ENCODE assay signal across 9 cellular contexts in the genomic region with DNA sequence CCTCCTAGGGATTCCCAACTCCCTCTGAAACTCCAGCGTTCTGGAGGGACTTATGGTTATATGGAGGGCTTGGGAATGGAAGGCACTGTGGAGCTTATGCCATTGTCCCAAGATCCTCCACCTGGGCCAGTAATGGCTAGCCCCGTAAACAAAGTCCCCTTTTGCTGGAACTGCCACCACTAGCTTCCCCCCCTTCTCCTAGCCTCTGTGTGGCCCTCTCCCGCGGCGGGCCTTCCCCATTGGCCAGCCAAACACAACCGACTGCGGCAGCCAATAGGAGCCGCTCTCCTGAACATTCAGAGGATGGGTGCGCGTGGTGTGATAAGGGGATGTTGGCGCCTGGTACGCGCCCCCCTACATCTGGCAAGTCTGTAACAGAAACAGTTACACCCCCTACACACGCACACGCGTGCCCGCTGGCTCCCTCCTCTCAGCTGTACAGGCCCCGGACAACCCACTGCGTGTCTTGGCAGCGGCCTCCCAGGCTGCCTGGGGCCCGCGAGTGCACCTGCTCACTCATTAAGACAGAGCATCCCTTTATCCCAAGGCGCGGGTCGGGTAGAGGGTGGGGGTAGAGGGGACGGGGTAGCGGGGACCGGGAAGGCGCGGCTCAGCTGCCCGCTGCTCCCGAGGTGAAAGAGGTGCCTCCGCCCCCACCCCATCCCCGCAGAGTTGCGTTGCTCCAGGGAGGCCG. TPM values are rescaled to one million over a fixed set of nuclear protein-coding genes. Genes with fewer than 3 reads are reported as not detected.
DNase-seq lines count a peak whose midpoint lies in the region; ATAC-seq and TF ChIP-seq lines count a peak whose summit lies in the region.
"Had no signal": no experiment of that assay in that cellular context is flagged by ENCODE, and none has a peak within 500 bp of the region (broad histone marks: within the 10 kb centered on the region; RNA-seq: fewer than 3 reads in every experiment).

No MANE protein-coding gene starts in this region.

- TF ChIP-seq EP300 in SK-N-SH (IDR thresholded peaks at IDR 0.05; ENCODE audit: borderline replicate concordance in 1 of 2, low read depth in 1 of 2, low read length in 1 of 2): peak in 1 of 2 experiments; percentile 3; a peak in 1 of 4 replicates

- no peaks in the 10 kb centered on the region for H3F3A ChIP-seq in Loucy (ENCODE audit: low read depth)
- H3F3A ChIP-seq in SK-N-SH (replicated peaks; ENCODE audit: insufficient read depth): peaks cover 8% of the 10 kb centered on the region

- POLR2A ChIA-PET in SK-N-SH (lab: Yijun Ruan, JAX): interaction anchor here (0.9 to 2.0 kb wide), 7 partner anchors 9 to 91 kb away, joined by 3 to 6 read pairs (median 4); no protein-coding TSS in a partner anchor

- H3K9me3 ChIP-seq in Loucy (ENCODE audit: insufficient read depth, low read depth, low read length) (no peaks in the 10 kb centered on the region), SK-N-SH (no peaks in the 10 kb centered on the region), hepatocyte (ENCODE audit: low read depth) (no peaks in the 10 kb centered on the region)

- 19% methylated on average over 25 of the region's 36 CpGs for WGBS in SK-N-SH (ENCODE audit: low lambda C conversion rate)
- WGBS in hepatocyte (ENCODE audit: low lambda C conversion rate, missing lambda C conversion rate): 34% methylated on average over 25 of the region's 36 CpGs

- TF ChIP-seq CTCF in Loucy (conservative IDR thresholded peaks at IDR 0.05; ENCODE audit: low read length): no peak
- TF ChIP-seq CTCF in SK-N-SH (IDR thresholded peaks at IDR 0.05): no peak
- TF ChIP-seq CTCF in hepatocyte (IDR thresholded peaks at IDR 0.05; ENCODE audit: poor library complexity): no peak

- no peak overlapping the region; the same call in 1 of the 2 replicates for H2AFZ ChIP-seq in Loucy (ENCODE audit: low read length)
- H2AFZ ChIP-seq in SK-N-SH (ENCODE audit: low read depth): no peak overlapping the region; the same call in 1 of the 2 replicates
- no peak overlapping the region for H2AFZ ChIP-seq in hepatocyte

- H3K79me2 ChIP-seq in Loucy (ENCODE audit: insufficient read depth, low read length) (peaks cover 67% of the 10 kb centered on the region), SK-N-SH (ENCODE audit: insufficient read depth) (no peaks in the 10 kb centered on the region), hepatocyte (peaks cover 3% of the 10 kb centered on the region)

- H3K9me2 ChIP-seq in Loucy (replicated peaks; ENCODE audit: low read depth, low read length) (no peaks in the 10 kb centered on the region), SK-N-SH (no peaks in the 10 kb centered on the region), hepatocyte (replicated peaks; ENCODE audit: insufficient read depth) (no peaks in the 10 kb centered on the region)

- H3K4me2 ChIP-seq in Loucy (ENCODE audit: low read depth, low read length, poor library complexity, severe bottlenecking) (peak overlapping the region; percentile 98), SK-N-SH (peak overlapping the region; percentile 71), hepatocyte (peak overlapping the region; percentile 92)

- CTCF ChIA-PET in SK-N-SH (lab: Yijun Ruan, JAX): interaction anchor here (1.3 to 3.5 kb wide), 4 partner anchors 21 to 90 kb away, joined by 3 to 21 read pairs (median 4); no protein-coding TSS in a partner anchor

- DNase-seq in EH (ENCODE audit: low read depth) (peak; percentile 44), SK-N-SH (peak; percentile 83), hepatocyte (ENCODE audit: low spot score) (peak; percentile 36), sciatic nerve (ENCODE audit: low spot score) (no peak), HPDE6-E6E7 (ENCODE audit: extremely low spot score) (no peak)
- DNase-seq in activated naive CD8-positive, alpha-beta T cell treated with anti-CD3 and anti-CD28 coated beads, Interleukin-2, amount 50 U/mL, for 16 hours (ENCODE audit: low read depth, low spot score): peak; percentile 11

- intact Hi-C loops in sciatic nerve (cut with DNase I): no loop called here

- ATAC-seq in GM21717 (IDR thresholded peaks at IDR 0.05; ENCODE audit: unreplicated experiment) (peak; percentile 76), sciatic nerve (peak; percentile 7)

- H3K4me3 ChIP-seq in Loucy (ENCODE audit: low read length, poor library complexity, severe bottlenecking) (peak overlapping the region; percentile 99), SK-N-SH (ENCODE audit: low read depth in 2 of 2, low read length in 1 of 2) (peak overlapping the region; percentile 51 to 56), hepatocyte (peak overlapping the region; percentile 52)

- H3K27me3 ChIP-seq in Loucy (ENCODE audit: insufficient read depth, low read length, poor library complexity, severe bottlenecking) (no peaks in the 10 kb centered on the region), SK-N-SH (ENCODE audit: insufficient read depth) (no peaks in the 10 kb centered on the region; the same call in 1 of the 2 replicates), hepatocyte (peaks cover 8% of the 10 kb centered on the region)

- H3K9ac ChIP-seq in Loucy (ENCODE audit: low read depth, low read length, poor library complexity, severe bottlenecking): peak overlapping the region; percentile 98
- no peak overlapping the region for H3K9ac ChIP-seq in SK-N-SH

- H3K27ac ChIP-seq in SK-N-SH (ENCODE audit: low read depth in 2 of 2, low read length in 1 of 2) (peak overlapping the region in 1 of 2 experiments; percentile 94; a peak in 2 of 4 replicates), hepatocyte (no peak overlapping the region)
- H3K27ac ChIP-seq: epithelial cell of prostate had no signal

- H3K4me1 ChIP-seq in Loucy (ENCODE audit: insufficient read depth, low read length, poor library complexity, severe bottlenecking) (peaks cover 34% of the 10 kb centered on the region), SK-N-SH (ENCODE audit: control insufficient read depth in 1 of 2, insufficient read depth in 2 of 2, low read depth in 1 of 2, low read length in 1 of 2) (peaks cover 8 to 21% of the 10 kb centered on the region in 2 experiments; a peak in 2 of 4 replicates), hepatocyte (ENCODE audit: insufficient read depth) (no peaks in the 10 kb centered on the region)

- H3K36me3 ChIP-seq in Loucy (ENCODE audit: insufficient read depth, low read length): no peaks in the 10 kb centered on the region
- no peaks in the 10 kb centered on the region for H3K36me3 ChIP-seq in SK-N-SH (replicated peaks in 1 of 2; ENCODE audit: control insufficient read depth in 1 of 2, insufficient read depth in 2 of 2, low read length in 1 of 2)
- H3K36me3 ChIP-seq in hepatocyte (replicated peaks; ENCODE audit: insufficient read depth, low read depth): no peaks in the 10 kb centered on the region

- H4K20me1 ChIP-seq in Loucy (ENCODE audit: insufficient read depth, low read length, poor library complexity, severe bottlenecking): peaks cover 24% of the 10 kb centered on the region
- no peaks in the 10 kb centered on the region for H4K20me1 ChIP-seq in SK-N-SH (ENCODE audit: insufficient read depth)
- H4K20me1 ChIP-seq in hepatocyte (ENCODE audit: insufficient read depth, poor library complexity, severe bottlenecking): no peaks in the 10 kb centered on the region

- TF ChIP-seq RAD21 in SK-N-SH (IDR thresholded peaks at IDR 0.05; ENCODE audit: low read length): no peak

TF ChIP-seq in SK-N-SH, 30 proteins besides CTCF, POLR2A, EP300 and RAD21 (continues in another document):
- no peak for TF ChIP-seq EZH2phosphoT487 (IDR thresholded peaks at IDR 0.05; ENCODE audit: borderline replicate concordance, low read depth)
- peak; percentile 36 for TF ChIP-seq GATA2 (CRISPR knock-in tag; IDR thresholded peaks at IDR 0.05)
- TF ChIP-seq REST (IDR thresholded peaks at IDR 0.05; ENCODE audit: low read depth, low read length): no peak
- TF ChIP-seq YY1 (IDR thresholded peaks at IDR 0.05; ENCODE audit: low read depth): no peak
- TF ChIP-seq RFX5 (IDR thresholded peaks at IDR 0.05; ENCODE audit: low read length): 0 out of 2 replicates have a peak, but pooled peaks have one; percentile 50
- TF ChIP-seq MXI1 (IDR thresholded peaks at IDR 0.05; ENCODE audit: low read depth, low read length): peak; percentile 53; the same call in 1 of the 2 replicates
- TF ChIP-seq FOXM1 (IDR thresholded peaks at IDR 0.05; ENCODE audit: low read depth): no peak
- TF ChIP-seq GABPA (IDR thresholded peaks at IDR 0.05; ENCODE audit: low read depth): no peak

RNA-seq across cellular contexts. Expression of gene RAB33A, which starts 0.9 kb away (rescaled TPM):
- polyA plus RNA-seq in SK-N-SH (2012; rRNA removed): 1.2 and 2.0 TPM in 2 replicates
- 1.3 and 2.5 TPM in 2 replicates for polyA plus RNA-seq in SK-N-SH (2012; cell fraction: cytosol; rRNA removed)
- 0.21 and 0.39 TPM in 2 replicates for polyA plus RNA-seq in SK-N-SH (2012; cell fraction: nucleus; rRNA removed)
- total RNA-seq in hepatocyte: 2.8 and 3.0 TPM in 2 replicates
- 7.7 and 11.2 TPM in 2 replicates for polyA plus RNA-seq in hepatocyte
- not detected for total RNA-seq in sciatic nerve

RNA-seq across cellular contexts. Expression of gene AIFM1, which starts 5.3 kb away (rescaled TPM):
- polyA plus RNA-seq in SK-N-SH (2012; rRNA removed) (49.8 and 61.4 TPM in 2 replicates), hepatocyte (65.2 and 70.8 TPM in 2 replicates)
- 53.5 and 61.9 TPM in 2 replicates for polyA plus RNA-seq in SK-N-SH (2012; cell fraction: cytosol; rRNA removed)
- 31.3 and 34.0 TPM in 2 replicates for polyA plus RNA-seq in SK-N-SH (2012; cell fraction: nucleus; rRNA removed)
- total RNA-seq in hepatocyte (54.9 and 60.0 TPM in 2 replicates), sciatic nerve (15.7 TPM)

Comparison
In these comparisons a context has a peak if more than half of its experiments do, and no peak if none do; other contexts are left out.
1. DNase-seq: peak in EH (single experiment), SK-N-SH (single experiment), activated naive CD8-positive, alpha-beta T cell treated with anti-CD3 and anti-CD28 coated beads, Interleukin-2, amount 50 U/mL, for 16 hours (single experiment) and hepatocyte (single experiment); none in sciatic nerve (single experiment) and HPDE6-E6E7 (single experiment).
2. Peak in every context shown above with its lines, with median percentiles within 50 percentile points of each other: H3K4me2 ChIP-seq and H3K4me3 ChIP-seq.